In genomic region chr7:33494473-33494872, GRCh38 we compare ENCODE assay signal across 22 cellular contexts.
DNase-seq lines count a peak whose midpoint lies in the region; ATAC-seq, FAIRE-seq and TF ChIP-seq lines count a peak whose summit lies in the region.
"Had no signal": no experiment of that assay in that cellular context is flagged by ENCODE, and none has a peak within 500 bp of the region (broad histone marks: within the 10 kb centered on the region; RNA-seq: fewer than 3 reads in every experiment).

No MANE protein-coding gene starts in this region.

- H3K23me2 ChIP-seq in H1 (ENCODE audit: low read depth, low read length): no peaks in the 10 kb centered on the region; the same call in 1 of the 2 replicates

- H3K79me2 ChIP-seq in H1 (ENCODE audit: control insufficient read depth in 1 of 2, insufficient read depth in 2 of 2, low read length in 2 of 2): no peaks in the 10 kb centered on the region

- H3K4me1 Mint-ChIP-seq in nephron: peaks cover 45% of the 10 kb centered on the region
- H3K4me1 Mint-ChIP-seq: B cell; central memory CD8-positive, alpha-beta T cell; stimulated activated effector memory CD8-positive, alpha-beta T cell treated with anti-CD3 and anti-CD28 coated beads, Interleukin-12 subunit alpha, Interleukin-12 subunit beta, amount 100 ng/mL, for 72 hours had no signal

- no peak overlapping the region for H3K4me3 Mint-ChIP-seq in nephron
- H3K4me3 Mint-ChIP-seq: B cell; central memory CD8-positive, alpha-beta T cell; neural crest cell; stimulated activated effector memory CD8-positive, alpha-beta T cell treated with anti-CD3 and anti-CD28 coated beads, Interleukin-12 subunit alpha, Interleukin-12 subunit beta, amount 100 ng/mL, for 72 hours had no signal

- no peaks in the 10 kb centered on the region; the same call in 1 of the 2 replicates for H3K79me1 ChIP-seq in H1 (ENCODE audit: low read depth, low read length)

- no peak for TF ChIP-seq CTCF in HEK293 (tag by site-specific recombination; IDR thresholded peaks at IDR 0.05)
- TF ChIP-seq CTCF in H1 (IDR thresholded peaks at IDR 0.05; ENCODE audit: control extremely low read depth in 1 of 3, insufficient read depth in 1 of 3, low read depth in 1 of 3, low read length in 3 of 3): no peak
- TF ChIP-seq CTCF in nephron (IDR thresholded peaks at IDR 0.05; ENCODE audit: unreplicated experiment in 3 of 3): no peak

- no peak overlapping the region for H3K23ac ChIP-seq in H1 (ENCODE audit: insufficient read length)

- DNase-seq in NCI-H2081 treated with DMSO at 0.1 percent for 48 hours (lab: John Stamatoyannopoulos, UW) (peak; percentile 23), H1 (ENCODE audit: low read depth in 1 of 2, low spot score in 2 of 2) (no peak), Right ventricle myocardium superior (no peak), D341Med (ENCODE audit: low spot score) (no peak), NCI-H510A (lab: John Stamatoyannopoulos, UW) (no peak)
- DNase-seq in activated CD4-positive, alpha-beta T cell treated with anti-CD3 and anti-CD28 coated beads, Interleukin-2, amount 50 U/mL, for 48 hours: no peak
- DNase-seq: activated CD4-positive, CD25-positive, alpha-beta regulatory T cell; effector CD8-positive, alpha-beta T cell; GF-D8; head of caudate nucleus; MM.1S; NCI-H187 treated with DMSO at 0.1 percent for 48 hours; NCI-H510A treated with DMSO at 0.1 percent for 48 hours had no signal

- no peak overlapping the region for H3K18ac ChIP-seq in H1 (ENCODE audit: extremely low read depth, low read length)

- no peaks in the 10 kb centered on the region for H3K27me3 ChIP-seq in H1 (replicated peaks in 1 of 4; ENCODE audit: control insufficient read depth in 3 of 4, extremely low read depth in 1 of 4, insufficient read depth in 3 of 4, low read length in 3 of 4)
- H3K27me3 ChIP-seq: adrenal gland had no signal

- H2BK15ac ChIP-seq in H1 (ENCODE audit: low read length): no peak overlapping the region

- peaks cover 0 to 1% of the 10 kb centered on the region in 2 experiments for H4K20me1 ChIP-seq in H1 (replicated peaks in 1 of 2; ENCODE audit: control insufficient read depth in 1 of 2, insufficient read depth in 2 of 2, low read length in 2 of 2)

- peak overlapping the region; percentile 16 to 29; a peak in 1 of 4 replicates for H3K4me2 ChIP-seq in H1 (ENCODE audit: insufficient read depth in 1 of 2, low read depth in 2 of 2, low read length in 2 of 2)

- H3K9ac ChIP-seq in H1 (replicated peaks in 1 of 4; ENCODE audit: extremely low read depth in 1 of 4, low read depth in 3 of 4, low read length in 3 of 4): no peak overlapping the region

- TF ChIP-seq POLR2A in H1 (IDR thresholded peaks at IDR 0.05; ENCODE audit: control extremely low read depth in 1 of 2, low read depth in 2 of 2, low read length in 2 of 2): no peak

- H3K4me3 ChIP-seq in HEK293 (ENCODE audit: low read depth, low read length) (no peak overlapping the region), H1 (ENCODE audit: extremely low read depth in 1 of 4, insufficient read depth in 2 of 4, low read depth in 3 of 4, low read length in 4 of 4) (peak overlapping the region in 1 of 4 experiments; percentile 11; a peak in 1 of 8 replicates)
- H3K4me3 ChIP-seq: adrenal gland, GM12878 had no signal

- H3K27me3 Mint-ChIP-seq in nephron (ENCODE audit: low read depth): peaks cover 3% of the 10 kb centered on the region
- H3K27me3 Mint-ChIP-seq: B cell; central memory CD8-positive, alpha-beta T cell had no signal

- H2BK20ac ChIP-seq in H1 (ENCODE audit: low read length): no peak overlapping the region

- no peak for TF ChIP-seq EP300 in H1 (IDR thresholded peaks at IDR 0.05; ENCODE audit: borderline replicate concordance in 1 of 2, low read depth in 2 of 2, low read length in 2 of 2)

- no peaks in the 10 kb centered on the region for H3K36me3 Mint-ChIP-seq in nephron (ENCODE audit: low read depth)
- H3K36me3 Mint-ChIP-seq: stimulated activated effector memory CD8-positive, alpha-beta T cell treated with anti-CD3 and anti-CD28 coated beads, Interleukin-12 subunit alpha, Interleukin-12 subunit beta, amount 100 ng/mL, for 72 hours had no signal

- no peak overlapping the region for H3K4ac ChIP-seq in H1 (replicated peaks; ENCODE audit: insufficient read length, low read depth, low read length)

- no peak for ATAC-seq in Right ventricle myocardium superior (ENCODE audit: poor library complexity)
- ATAC-seq: GM12878; stimulated activated effector memory CD8-positive, alpha-beta T cell treated with anti-CD3 and anti-CD28 coated beads, Interleukin-12 subunit alpha, Interleukin-12 subunit beta, amount 100 ng/mL, for 72 hours had no signal

- no peak overlapping the region for H3K56ac ChIP-seq in H1 (replicated peaks; ENCODE audit: insufficient read length, low read depth, low read length)

- TF ChIP-seq RAD21 in H1 (IDR thresholded peaks at IDR 0.05 in 1 of 2, conservative IDR thresholded peaks at IDR 0.05 in 1 of 2; ENCODE audit: low read depth in 2 of 2, low read length in 2 of 2): no peak

- intact Hi-C loops in Right ventricle myocardium superior (cut with DNase I): no loop called here

- H3K36me3 ChIP-seq in HEK293 (ENCODE audit: control insufficient read depth in 2 of 2, insufficient read depth in 1 of 2, low read length in 2 of 2) (no peaks in the 10 kb centered on the region; a peak in 1 of 3 replicates), H1 (ENCODE audit: control insufficient read depth in 2 of 4, insufficient read depth in 4 of 4, low read length in 3 of 4) (no peaks in the 10 kb centered on the region)
- H3K36me3 ChIP-seq: adrenal gland had no signal

- no peak overlapping the region for H4K91ac ChIP-seq in H1 (replicated peaks; ENCODE audit: insufficient read length, low read length)

- H3K9me3 ChIP-seq in HEK293 (ENCODE audit: control insufficient read depth, insufficient read depth, low read depth, low read length): no peaks in the 10 kb centered on the region
- H3K9me3 ChIP-seq in H1 (ENCODE audit: insufficient read depth in 2 of 2, low read depth in 1 of 2, low read length in 1 of 2): no peaks in the 10 kb centered on the region
- H3K9me3 ChIP-seq: adrenal gland had no signal

- no peak overlapping the region for H2BK12ac ChIP-seq in H1 (ENCODE audit: low read depth, low read length)

- no peak for FAIRE-seq in H1 (lab: Jason Lieb, UNC)
- FAIRE-seq: GM12878, islet of Langerhans had no signal

- H2AFZ ChIP-seq in H1 (ENCODE audit: low read length): no peak overlapping the region

- POLR2A ChIA-PET in HEK293 (lab: Yijun Ruan, JAX): no interaction called here
- POLR2A ChIA-PET in H1 (lab: Charles Lee; ENCODE audit: partially characterized antibody): no interaction called here

- peak overlapping the region; percentile 2 to 95 (median 84) for H3K27ac Mint-ChIP-seq in nephron
- H3K27ac Mint-ChIP-seq: B cell; stimulated activated effector memory CD8-positive, alpha-beta T cell treated with anti-CD3 and anti-CD28 coated beads, Interleukin-12 subunit alpha, Interleukin-12 subunit beta, amount 100 ng/mL, for 72 hours had no signal

- H2BK5ac ChIP-seq in H1 (ENCODE audit: low read depth, low read length): no peak overlapping the region

- no peak overlapping the region for H3K14ac ChIP-seq in H1 (ENCODE audit: insufficient read length)

- H2AK5ac ChIP-seq in H1 (ENCODE audit: low read depth, low read length): no peak overlapping the region

- H4K5ac ChIP-seq in H1 (ENCODE audit: insufficient read length, low read depth, low read length): no peak overlapping the region

- H4K8ac ChIP-seq in H1 (ENCODE audit: extremely low read depth, insufficient read depth, low read length): no peak overlapping the region

- H2BK120ac ChIP-seq in H1 (replicated peaks; ENCODE audit: low read depth, low read length): no peak overlapping the region

- CTCF ChIA-PET in HEK293 (lab: Yijun Ruan, JAX): interaction anchor here (0.9 to 1.2 kb wide), 2 partner anchors 16 to 35 kb away, joined by 3 read pairs; no protein-coding TSS in a partner anchor
- CTCF ChIA-PET in H1 (lab: Charles Lee; ENCODE audit: partially characterized antibody): no interaction called here

- H3K4me1 ChIP-seq in HEK293 (ENCODE audit: control insufficient read depth, insufficient read depth, low read length): peaks cover 16% of the 10 kb centered on the region
- peaks cover 9 to 18% (median 16%) of the 10 kb centered on the region in 4 experiments; a peak in 6 of 7 replicates for H3K4me1 ChIP-seq in H1 (replicated peaks in 1 of 4; ENCODE audit: control insufficient read depth in 3 of 4, insufficient read depth in 4 of 4, low read length in 3 of 4)
- H3K4me1 ChIP-seq: adrenal gland had no signal

- H3K27ac ChIP-seq in HEK293 (ENCODE audit: extremely low read depth, low read depth, low read length) (no peak overlapping the region), H1 (ENCODE audit: low read depth, low read length) (no peak overlapping the region)
- H3K27ac ChIP-seq: adrenal gland had no signal

- no peaks in the 10 kb centered on the region for H3K9me3 Mint-ChIP-seq in nephron
- H3K9me3 Mint-ChIP-seq: central memory CD8-positive, alpha-beta T cell; neural crest cell; stimulated activated effector memory CD8-positive, alpha-beta T cell treated with anti-CD3 and anti-CD28 coated beads, Interleukin-12 subunit alpha, Interleukin-12 subunit beta, amount 100 ng/mL, for 72 hours had no signal

TF ChIP-seq in H1, 55 proteins besides CTCF, POLR2A, EP300 and RAD21:
- 0 out of 2 replicates have a peak, but pooled peaks have one; percentile 12 for TF ChIP-seq MAFK (IDR thresholded peaks at IDR 0.05; ENCODE audit: low read depth, low read length)
- no peak for TF ChIP-seq TAF1 (IDR thresholded peaks at IDR 0.05; ENCODE audit: low read depth, low read length)
- TF ChIP-seq JUND (IDR thresholded peaks at IDR 0.05; ENCODE audit: low read length): 0 out of 2 replicates have a peak, but pooled peaks have one; percentile 66
